3 cellular contexts compared by ENCODE assay signal in the genomic region with DNA sequence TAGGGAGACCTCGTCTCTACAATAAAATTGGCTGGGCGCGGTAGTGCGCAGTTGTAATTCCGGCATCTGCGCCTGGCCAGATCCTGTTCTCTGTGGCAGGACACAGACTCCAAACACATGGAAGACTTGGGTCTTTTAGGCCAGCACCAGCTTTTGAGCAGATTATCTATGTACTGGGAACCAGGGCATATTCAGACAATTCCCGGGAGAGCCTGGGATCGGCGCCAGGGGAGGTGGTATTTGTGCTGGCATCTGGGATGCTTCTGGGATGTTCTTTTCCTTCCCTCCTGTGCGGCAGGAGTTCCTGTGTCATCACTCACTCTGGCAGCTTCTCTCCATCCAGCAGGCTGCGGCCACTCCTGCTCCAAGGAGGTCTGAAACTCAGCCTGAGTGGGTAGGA. TPM values are rescaled to one million over a fixed set of nuclear protein-coding genes. Genes with fewer than 3 reads are reported as not detected.
"Had no signal": no experiment of that assay in that cellular context is flagged by ENCODE, and none has a peak within 500 bp of the region (broad histone marks: within the 10 kb centered on the region; RNA-seq: fewer than 3 reads in every experiment).

No MANE protein-coding gene starts in this region.

RNA-seq across cellular contexts. Expression of a gene that starts 15.5 kb away (rescaled TPM):
- total RNA-seq: LHCN-M2, M059J, MCF 10A had no signal
